ENCODE assay signal across 26 cellular contexts in genomic region chr3:42898896-42899675, GRCh38. TPM values are rescaled to one million over a fixed set of nuclear protein-coding genes. Genes with fewer than 3 reads are reported as not detected.
DNase-seq lines count a peak whose midpoint lies in the region; ATAC-seq and TF ChIP-seq lines count a peak whose summit lies in the region.
"Had no signal": no experiment of that assay in that cellular context is flagged by ENCODE, and none has a peak within 500 bp of the region (broad histone marks: within the 10 kb centered on the region; RNA-seq: fewer than 3 reads in every experiment).

No MANE protein-coding gene starts in this region.

- no peak for TF ChIP-seq EP300 in esophagus muscularis mucosa (IDR thresholded peaks at IDR 0.05)

- CTCF ChIA-PET in WTC11 (lab: Charles Lee), result interaction anchor here (0.5 to 1.3 kb wide), 7 partner anchors 8 to 149 kb away, joined by 3 to 7 read pairs (median 3); no protein-coding TSS in a partner anchor

- no peak overlapping the region for H3K27ac ChIP-seq in esophagus muscularis mucosa (replicated peaks in 1 of 4)
- H3K27ac ChIP-seq: spleen had no signal

- no peak overlapping the region for H3K4me3 ChIP-seq in esophagus muscularis mucosa
- H3K4me3 ChIP-seq: spleen had no signal

- TF ChIP-seq CTCF in GM12872 (IDR thresholded peaks at IDR 0.05; ENCODE audit: insufficient read depth, low read depth, low read length) (peak; percentile 21; the same call in 1 of the 3 replicates), HFFc6 (IDR thresholded peaks at IDR 0.05) (peak; percentile 17; the same call in 1 of the 2 replicates), WTC11 (IDR thresholded peaks at IDR 0.05) (no peak), esophagus muscularis mucosa (IDR thresholded peaks at IDR 0.05) (no peak)

- H3K27me3 ChIP-seq in esophagus muscularis mucosa, result no peaks in the 10 kb centered on the region

- no peaks in the 10 kb centered on the region for H3K9me3 ChIP-seq in esophagus muscularis mucosa

- H3K36me3 Mint-ChIP-seq in HFFc6 (ENCODE audit: low read depth) (no peaks in the 10 kb centered on the region), WTC11 (no peaks in the 10 kb centered on the region)
- H3K36me3 Mint-ChIP-seq: CD4-positive, alpha-beta memory T cell; IgD-negative memory B cell had no signal

- H3K27ac Mint-ChIP-seq in HFFc6 (no peak overlapping the region), WTC11 (no peak overlapping the region)
- H3K27ac Mint-ChIP-seq: activated naive CD8-positive, alpha-beta T cell treated with anti-CD3 and anti-CD28 coated beads for 36 hours; activated T-helper 17 cell treated with anti-CD3 and anti-CD28 coated beads, Interleukin-2, amount 50 U/mL, for 72 hours; CD4-positive, alpha-beta memory T cell; T-helper 2 cell treated with Interferon-gamma antibody and Interleukin-4, amounts not matched to agents 5 μg/mL and 100 μg/mL, for 36 hours had no signal

- POLR2A ChIA-PET in WTC11 (lab: Charles Lee), result interaction anchor here (0.7 kb wide), 1 partner anchor 1294 kb away, joined by 6 read pairs; no protein-coding TSS in a partner anchor

- no peaks in the 10 kb centered on the region for H3K4me1 ChIP-seq in esophagus muscularis mucosa
- H3K4me1 ChIP-seq: spleen had no signal

- DNase-seq in HFFc6, result no peak
- DNase-seq in WTC11 (ENCODE audit: low spot score), result no peak
- peak; percentile 10 for DNase-seq in fibroblast of the conjunctiva (ENCODE audit: low read depth)
- DNase-seq in esophagus muscularis mucosa (ENCODE audit: extremely low spot score), result no peak
- no peak for DNase-seq in DMS79 (lab: John Stamatoyannopoulos, UW)
- no peak for DNase-seq in NCI-H2107 (lab: John Stamatoyannopoulos, UW)
- DNase-seq: activated CD4-positive, alpha-beta T cell treated with anti-CD3 and anti-CD28 coated beads, Interleukin-2, amount 50 U/mL, for 4 hours; activated CD8-positive, alpha-beta memory T cell treated with anti-CD3 and anti-CD28 coated beads, Interleukin-2, amount 50 U/mL, for 4 hours; activated naive CD8-positive, alpha-beta T cell treated with anti-CD3 and anti-CD28 coated beads for 36 hours; CD4-positive, alpha-beta memory T cell; DMS79 treated with DMSO at 0.1 percent for 48 hours; erythroblast; GOT3; MM.1S; naive thymus-derived CD8-positive, alpha-beta T cell; NCI-H1694 treated with DMSO at 0.1 percent for 48 hours; spleen; stimulated activated CD4-positive, alpha-beta T cell treated with anti-CD3 and anti-CD28 coated beads, Interleukin-4, amount 100 ng/mL, for 24 hours; stimulated activated naive CD4-positive, alpha-beta T cell treated with Interleukin-2 at 50 U/mL for 16 hours had no signal

- H3K27me3 Mint-ChIP-seq in HFFc6 (ENCODE audit: insufficient read depth) (peaks cover 11% of the 10 kb centered on the region), WTC11 (ENCODE audit: low read depth) (no peaks in the 10 kb centered on the region; the same call in 1 of the 2 replicates)

- H3K4me1 Mint-ChIP-seq in HFFc6 (ENCODE audit: low read depth) (peaks cover 9% of the 10 kb centered on the region), WTC11 (peaks cover 17% of the 10 kb centered on the region)
- H3K4me1 Mint-ChIP-seq: CD4-positive, alpha-beta memory T cell; IgD-negative memory B cell had no signal

- H3K4me3 Mint-ChIP-seq in HFFc6 (no peak overlapping the region), WTC11 (no peak overlapping the region)
- H3K4me3 Mint-ChIP-seq: activated naive CD8-positive, alpha-beta T cell treated with anti-CD3 and anti-CD28 coated beads for 36 hours; activated T-helper 17 cell treated with anti-CD3 and anti-CD28 coated beads, Interleukin-2, amount 50 U/mL, for 72 hours; CD4-positive, alpha-beta memory T cell; IgD-negative memory B cell; naive thymus-derived CD8-positive, alpha-beta T cell; T-helper 2 cell treated with Interferon-gamma antibody and Interleukin-4, amounts not matched to agents 5 μg/mL and 100 μg/mL, for 36 hours had no signal

- H3K36me3 ChIP-seq in esophagus muscularis mucosa, result no peaks in the 10 kb centered on the region
- H3K36me3 ChIP-seq: spleen had no signal

- ATAC-seq in WTC11, result peak; percentile 58
- no peak for ATAC-seq in GM21526 (IDR thresholded peaks at IDR 0.05; ENCODE audit: low FRiP score, unreplicated experiment)
- ATAC-seq: activated T-helper 17 cell treated with anti-CD3 and anti-CD28 coated beads, Interleukin-2, amount 50 U/mL, for 72 hours; naive thymus-derived CD8-positive, alpha-beta T cell had no signal

- H3K9me3 Mint-ChIP-seq in HFFc6, result no peaks in the 10 kb centered on the region
- H3K9me3 Mint-ChIP-seq in WTC11, result peaks cover 6% of the 10 kb centered on the region
- H3K9me3 Mint-ChIP-seq: activated T-helper 17 cell treated with anti-CD3 and anti-CD28 coated beads, Interleukin-2, amount 50 U/mL, for 72 hours had no signal

- no peak for TF ChIP-seq POLR2A in esophagus muscularis mucosa (IDR thresholded peaks at IDR 0.05; ENCODE audit: low read depth)

- intact Hi-C loops in esophagus muscularis mucosa (cut with DNase I), result no loop called here

TF ChIP-seq in WTC11, 78 proteins besides CTCF, POLR2A, EP300 and RAD21:
- no peak for TF ChIP-seq ZNF232 (CRISPR knock-in tag; IDR thresholded peaks at IDR 0.05)

RNA-seq across cellular contexts. Expression of gene ZNF662, which starts 6.9 kb away (rescaled TPM):
- total RNA-seq in HFFc6 (2021; fragmentation: NEBNext Ultra II Directional; extraction: Animal tissue kit (Norgen Biotek cat#: 25700)), result 1 to 10 TPM in 2 of 6 experiments, under 1 TPM in 3, not detected in 1; 0.21 to 1.4 (median 0.51) TPM
- total RNA-seq in WTC11 (2021) (2.7 to 3.5 TPM (median 2.9 TPM) in 3 replicates), esophagus muscularis mucosa (10 to 100 TPM in 1 of 4 donors, 1 to 10 TPM in 3; 4.0 to 11.6 (median 5.3) TPM)

RNA-seq across cellular contexts. Expression of gene CYP8B1, which starts 23.4 kb away (rescaled TPM):
- not detected for total RNA-seq in HFFc6 (2021; fragmentation: NEBNext Ultra II Directional; extraction: Animal tissue kit (Norgen Biotek cat#: 25700))
- total RNA-seq in WTC11 (2021) (0.13 to 0.18 TPM (median 0.16 TPM) in 3 replicates), esophagus muscularis mucosa (not detected)
- total RNA-seq: activated naive CD8-positive, alpha-beta T cell treated with anti-CD3 and anti-CD28 coated beads for 36 hours; activated T-helper 17 cell treated with anti-CD3 and anti-CD28 coated beads, Interleukin-2, amount 50 U/mL, for 72 hours; astrocyte; CD4-positive, alpha-beta memory T cell; naive thymus-derived CD8-positive, alpha-beta T cell; osteoblast; spleen had no signal

Comparison
In these comparisons a context has a peak if more than half of its experiments do, and no peak if none do; other contexts are left out.
1. CTCF ChIP-seq: peak in GM12872 (single experiment) and HFFc6 (single experiment); none in WTC11 (single experiment) and esophagus muscularis mucosa (0 of 3).